Comparison of ENCODE assay signal across 8 cellular contexts in the genomic region with DNA sequence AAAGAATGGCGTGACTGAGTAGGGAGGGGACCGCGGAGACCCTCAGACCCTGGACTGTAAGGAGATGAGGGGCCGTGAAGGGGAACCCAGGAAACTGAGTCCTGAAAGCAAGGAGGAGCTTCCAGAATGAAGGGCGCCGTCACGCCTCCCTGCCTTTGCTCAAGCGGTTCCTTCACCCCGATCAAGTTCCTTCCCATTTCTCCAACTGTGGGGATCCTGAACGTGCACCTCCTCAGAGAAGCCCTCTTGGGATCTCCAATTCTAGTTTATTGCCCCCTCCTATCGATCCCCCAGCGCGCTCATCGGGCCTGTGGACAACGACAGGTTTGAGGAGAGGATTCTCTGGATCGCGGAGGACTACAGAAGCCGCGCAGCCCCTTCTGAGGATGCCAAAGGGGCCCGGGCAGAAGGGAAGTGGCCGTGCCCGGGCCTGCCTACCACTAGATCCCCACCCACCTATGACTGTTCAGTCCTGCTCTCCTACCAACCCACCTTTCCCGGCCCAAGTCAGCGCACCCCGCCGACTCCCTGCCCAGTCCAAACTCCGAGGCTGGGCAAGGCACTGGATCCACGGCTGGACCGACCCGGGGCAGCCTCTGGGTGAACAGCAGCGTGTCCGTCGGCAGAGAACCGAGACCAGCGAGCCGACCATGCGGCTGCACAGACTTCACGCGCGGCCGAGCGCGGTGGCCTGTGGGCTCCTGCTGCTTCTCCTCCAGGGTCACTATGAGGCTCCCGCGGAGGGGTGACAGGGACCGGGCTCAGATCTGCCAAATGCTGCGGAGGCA. TPM values are rescaled to one million over a fixed set of nuclear protein-coding genes. Genes with fewer than 3 reads are reported as not detected.
A peak's percentile ranks its signal among the peaks of the same experiment; 100 is the strongest.
DNase-seq lines count a peak whose midpoint lies in the region; ATAC-seq and TF ChIP-seq lines count a peak whose summit lies in the region.

No MANE protein-coding gene starts in this region.

- peak overlapping the region in 2 of 6 donors; percentile 60 to 89 for H3K27ac Mint-ChIP-seq in naive B cell

- peaks cover 38 to 55% (median 42%) of the 10 kb centered on the region in 3 donors for H3K27me3 Mint-ChIP-seq in naive B cell

- CTCF ChIA-PET in BJ (lab: Yijun Ruan, JAX): interaction anchor here (0.6 to 1.8 kb wide), 8 partner anchors 10 to 207 kb away, joined by 3 to 10 read pairs (median 4); a partner anchor contains a TSS

- no peak for TF ChIP-seq CTCF in BJ (IDR thresholded peaks at IDR 0.05; ENCODE audit: insufficient read depth, low read depth, low read length)
- TF ChIP-seq CTCF in NB4 (IDR thresholded peaks at IDR 0.05; ENCODE audit: low read depth, low read length): no peak

- peaks cover 13 to 21% (median 20%) of the 10 kb centered on the region in 3 donors for H3K4me1 Mint-ChIP-seq in naive B cell

- no peak for TF ChIP-seq POLR2A in NB4 (IDR thresholded peaks at IDR 0.05; ENCODE audit: extremely low read depth, insufficient read length)

- H3K4me3 ChIP-seq in BJ (ENCODE audit: low read depth, low read length) (peak overlapping the region; percentile 44), NB4 (ENCODE audit: low read depth, low read length) (peak overlapping the region; percentile 38)

- H3K27me3 ChIP-seq in BJ (ENCODE audit: control insufficient read depth, insufficient read depth, low read length): peaks cover 7% of the 10 kb centered on the region

- peaks cover 0 to 6% (median 0%) of the 10 kb centered on the region in 7 donors for H3K9me3 Mint-ChIP-seq in naive B cell

- peaks cover 0 to 7% of the 10 kb centered on the region in 2 donors for H3K36me3 Mint-ChIP-seq in naive B cell

- DNase-seq in BJ (ENCODE audit: low read depth) (no peak), NB4 (ENCODE audit: low read depth) (no peak), ecto neural progenitor cell (ENCODE audit: low spot score) (peak; percentile 53), naive B cell (no peak), HuH-7.5 (ENCODE audit: low spot score) (no peak)

- no peaks in the 10 kb centered on the region; the same call in 1 of the 2 replicates for H3K36me3 ChIP-seq in BJ (ENCODE audit: control insufficient read depth, insufficient read depth, low read length)

- ATAC-seq in naive B cell (ENCODE audit: low read depth in 2 of 2) (peak in 1 of 2 donors; percentile 11), HG03354 (IDR thresholded peaks at IDR 0.05; ENCODE audit: poor library complexity, severe bottlenecking, unreplicated experiment) (no peak), HG02852 (IDR thresholded peaks at IDR 0.05; ENCODE audit: unreplicated experiment) (no peak), HG03159 (IDR thresholded peaks at IDR 0.05; ENCODE audit: unreplicated experiment) (no peak)

- peak overlapping the region; percentile 84 to 94 (median 89) for H3K4me3 Mint-ChIP-seq in naive B cell

- POLR2A ChIA-PET in BJ (lab: Charles Lee): no interaction called here

RNA-seq across cellular contexts. Expression of a gene that starts 12.8 kb away (rescaled TPM):
- 0.07 and 0.13 TPM in 2 replicates for polyA plus RNA-seq in BJ (2011; rRNA removed)
- 0.31 TPM in 1 of 2 replicates, not detected in the other for polyA minus RNA-seq in BJ (2011; rRNA and poly(A)+ RNA removed)
- under 1 TPM in 1 of 6 donors, not detected in 5; 0.66 TPM for polyA plus RNA-seq in naive B cell (ENCODE audit: low read depth in 6 of 6)

RNA-seq across cellular contexts. Expression of a gene that starts 12.9 kb away (rescaled TPM):
- polyA plus RNA-seq in BJ (2011; rRNA removed) (23.8 and 33.3 TPM in 2 replicates), naive B cell (ENCODE audit: low read depth in 6 of 6) (10 to 100 TPM; 16.3 to 25.7 (median 21.0) TPM)
- 22.5 and 32.9 TPM in 2 replicates for polyA minus RNA-seq in BJ (2011; rRNA and poly(A)+ RNA removed)

RNA-seq across cellular contexts. Expression of a gene that starts 14.0 kb away (rescaled TPM):
- polyA plus RNA-seq in BJ (2011; rRNA removed): 155 and 171 TPM in 2 replicates
- polyA minus RNA-seq in BJ (2011; rRNA and poly(A)+ RNA removed): 79.3 and 107 TPM in 2 replicates
- polyA plus RNA-seq in naive B cell (ENCODE audit: low read depth in 6 of 6): 100 to 1,000 TPM in 3 of 6 donors, 10 to 100 TPM in 3; 69.0 to 114 (median 100) TPM

RNA-seq across cellular contexts. Expression of a gene that starts 22.9 kb away (rescaled TPM):
- 1.8 and 3.8 TPM in 2 replicates for polyA plus RNA-seq in BJ (2011; rRNA removed)
- polyA minus RNA-seq in BJ (2011; rRNA and poly(A)+ RNA removed): 0.57 and 1.6 TPM in 2 replicates
- polyA plus RNA-seq in naive B cell (ENCODE audit: low read depth in 6 of 6): under 1 TPM in 1 of 6 donors, not detected in 5; 0.43 TPM

RNA-seq across cellular contexts. Expression of a gene that starts 29.5 kb away (rescaled TPM):
- polyA plus RNA-seq in BJ (2011; rRNA removed) (not detected in 2 replicates), naive B cell (ENCODE audit: low read depth in 6 of 6) (not detected)
- not detected in 2 replicates for polyA minus RNA-seq in BJ (2011; rRNA and poly(A)+ RNA removed)
